In the genomic region with DNA sequence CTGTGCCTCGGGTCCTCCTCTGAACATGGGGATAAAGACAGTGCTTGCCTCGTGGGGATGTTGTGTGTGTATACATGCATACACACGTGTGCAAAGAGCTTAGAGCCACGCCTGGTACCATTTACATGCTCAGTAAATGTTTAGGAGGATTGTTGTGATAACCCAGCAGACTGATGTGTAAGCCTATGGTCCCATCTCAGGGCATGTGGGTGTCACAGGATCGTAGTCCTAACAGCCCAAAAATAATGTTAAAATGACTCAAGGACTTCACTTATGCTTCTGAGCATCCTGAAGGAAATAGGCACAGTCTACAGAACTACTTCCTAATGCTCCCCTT, we compare ENCODE assay signal across 16 cellular contexts. TPM values are rescaled to one million over a fixed set of nuclear protein-coding genes. Genes with fewer than 3 reads are reported as not detected.
"Had no signal": no experiment of that assay in that cellular context is flagged by ENCODE, and none has a peak within 500 bp of the region (broad histone marks: within the 10 kb centered on the region; RNA-seq: fewer than 3 reads in every experiment).

No MANE protein-coding gene starts in this region.

- H3K4me1 Mint-ChIP-seq: activated CD4-positive, alpha-beta T cell treated with anti-CD3 and anti-CD28 coated beads for 36 hours had no signal

- H3K27ac ChIP-seq: colonic mucosa, esophagus squamous epithelium had no signal

- H3K36me3 Mint-ChIP-seq: activated CD4-positive, alpha-beta memory T cell treated with anti-CD3 and anti-CD28 coated beads for 36 hours; activated CD8-positive, alpha-beta memory T cell treated with anti-CD3 and anti-CD28 coated beads, Interleukin-2, amount 10 ng/mL, durations not matched to agents 7 days and 5 days; stimulated activated memory B cell treated with anti-CD40 and anti-IgM and Interleukin-4, amounts not matched to agents 10 μg/mL and 1 μg/mL and 100 μg/mL, for 72 hours had no signal

- H3K36me3 ChIP-seq: colonic mucosa, esophagus squamous epithelium had no signal

- H3K9me3 Mint-ChIP-seq: activated CD4-positive, alpha-beta memory T cell treated with anti-CD3 and anti-CD28 coated beads for 36 hours; neural crest cell; stimulated activated memory B cell treated with anti-CD40 and anti-IgM and Interleukin-4, amounts not matched to agents 10 μg/mL and 1 μg/mL and 100 μg/mL, for 72 hours had no signal

- DNase-seq: activated CD8-positive, alpha-beta memory T cell treated with anti-CD3 and anti-CD28 coated beads, Interleukin-2, amount 10 ng/mL, durations not matched to agents 7 days and 5 days; activated naive CD4-positive, alpha-beta T cell treated with anti-CD3 and anti-CD28 coated beads, Interleukin-2, amount 50 U/mL, for 16 hours; activated T-cell treated with anti-CD3 and anti-CD28 coated beads, Interleukin-2, amount 50 U/mL, for 1 hour; colonic mucosa; effector CD8-positive, alpha-beta T cell; esophagus squamous epithelium; retina; T-helper 1 cell had no signal

- FAIRE-seq: endothelial cell of umbilical vein had no signal

- H3K27ac Mint-ChIP-seq: activated CD4-positive, alpha-beta memory T cell treated with anti-CD3 and anti-CD28 coated beads for 36 hours; activated CD4-positive, alpha-beta T cell treated with anti-CD3 and anti-CD28 coated beads for 36 hours; activated CD8-positive, alpha-beta memory T cell treated with anti-CD3 and anti-CD28 coated beads, Interleukin-2, amount 10 ng/mL, durations not matched to agents 7 days and 5 days; stimulated activated memory B cell treated with anti-CD40 and anti-IgM and Interleukin-4, amounts not matched to agents 10 μg/mL and 1 μg/mL and 100 μg/mL, for 72 hours had no signal

- H3K4me3 Mint-ChIP-seq: activated CD4-positive, alpha-beta memory T cell treated with anti-CD3 and anti-CD28 coated beads for 36 hours; activated CD4-positive, alpha-beta T cell treated with anti-CD3 and anti-CD28 coated beads for 36 hours; activated CD8-positive, alpha-beta memory T cell treated with anti-CD3 and anti-CD28 coated beads, Interleukin-2, amount 10 ng/mL, durations not matched to agents 7 days and 5 days; stimulated activated memory B cell treated with anti-CD40 and anti-IgM and Interleukin-4, amounts not matched to agents 10 μg/mL and 1 μg/mL and 100 μg/mL, for 72 hours had no signal

- ATAC-seq: activated CD4-positive, alpha-beta T cell treated with anti-CD3 and anti-CD28 coated beads for 36 hours; activated CD8-positive, alpha-beta memory T cell treated with anti-CD3 and anti-CD28 coated beads, Interleukin-2, amount 10 ng/mL, durations not matched to agents 7 days and 5 days; stimulated activated memory B cell treated with anti-CD40 and anti-IgM and Interleukin-4, amounts not matched to agents 10 μg/mL and 1 μg/mL and 100 μg/mL, for 72 hours had no signal

- H3K9me3 ChIP-seq: colonic mucosa, esophagus squamous epithelium had no signal

- H3K4me3 ChIP-seq: colonic mucosa, esophagus squamous epithelium had no signal

- H3K4me1 ChIP-seq: colonic mucosa had no signal

RNA-seq across cellular contexts. Expression of gene BPI, which starts 12.4 kb away (rescaled TPM):
- total RNA-seq: activated CD4-positive, alpha-beta memory T cell treated with anti-CD3 and anti-CD28 coated beads for 36 hours; activated CD4-positive, alpha-beta T cell treated with anti-CD3 and anti-CD28 coated beads for 36 hours; activated CD8-positive, alpha-beta memory T cell treated with anti-CD3 and anti-CD28 coated beads, Interleukin-2, amount 10 ng/mL, durations not matched to agents 7 days and 5 days; colonic mucosa; endothelial cell of umbilical vein; lower leg skin; mesenteric fat pad; neural crest cell; ureter had no signal
- polyA plus RNA-seq: endothelial cell of umbilical vein had no signal

RNA-seq across cellular contexts. Expression of gene KIAA1755, which starts 31.0 kb away (rescaled TPM):
- total RNA-seq: activated CD4-positive, alpha-beta memory T cell treated with anti-CD3 and anti-CD28 coated beads for 36 hours; activated CD4-positive, alpha-beta T cell treated with anti-CD3 and anti-CD28 coated beads for 36 hours; activated CD8-positive, alpha-beta memory T cell treated with anti-CD3 and anti-CD28 coated beads, Interleukin-2, amount 10 ng/mL, durations not matched to agents 7 days and 5 days had no signal

RNA-seq across cellular contexts. Expression of gene LBP, which starts 54.7 kb away (rescaled TPM):
- total RNA-seq: activated CD4-positive, alpha-beta memory T cell treated with anti-CD3 and anti-CD28 coated beads for 36 hours; activated CD4-positive, alpha-beta T cell treated with anti-CD3 and anti-CD28 coated beads for 36 hours; activated CD8-positive, alpha-beta memory T cell treated with anti-CD3 and anti-CD28 coated beads, Interleukin-2, amount 10 ng/mL, durations not matched to agents 7 days and 5 days; endothelial cell of umbilical vein; neural crest cell had no signal
